ENCODE assay signal across 16 cellular contexts in genomic region chr2:104077573-104077972, GRCh38.
DNase-seq lines count a peak whose midpoint lies in the region; ATAC-seq and TF ChIP-seq lines count a peak whose summit lies in the region.
"Had no signal": no experiment of that assay in that cellular context is flagged by ENCODE, and none has a peak within 500 bp of the region (broad histone marks: within the 10 kb centered on the region; RNA-seq: fewer than 3 reads in every experiment).

No MANE protein-coding gene starts in this region.

- H3K9ac ChIP-seq in BLaER1 treated with 17β-estradiol and CSF1 and Interleukin-3, amounts not matched to agents 10 nM and 100 nM: no peak overlapping the region
- H3K9ac ChIP-seq in SU-DHL-6 (ENCODE audit: low read length) (no peak overlapping the region), neuronal stem cell (ENCODE audit: low read depth, low read length, poor library complexity) (no peak overlapping the region)

- no peaks in the 10 kb centered on the region for H3K36me3 Mint-ChIP-seq in activated T-cell treated with anti-CD3 and anti-CD28 coated beads, Interleukin-2, amount 50 U/mL, for 72 hours (ENCODE audit: insufficient read depth in 2 of 2)
- H3K36me3 Mint-ChIP-seq in activated T-helper 2 cell treated with anti-CD3 and anti-CD28 coated beads, Interferon-gamma antibody, Interleukin-2, Interleukin-4, amounts not matched to agents 10 μg/mL and 5 μg/mL and 100 μg/mL, durations not matched to agents 14 hours and 24 hours and 36 hours (ENCODE audit: low read depth): no peaks in the 10 kb centered on the region
- H3K36me3 Mint-ChIP-seq: IgD-negative memory B cell had no signal

- peak overlapping the region; percentile 70 for H4K8ac ChIP-seq in neuronal stem cell (ENCODE audit: low read depth, low read length)

- H3K4me1 ChIP-seq in BLaER1 treated with 17β-estradiol and CSF1 and Interleukin-3, amounts not matched to agents 10 nM and 100 nM: peaks cover 0 to 28% (median 20%) of the 10 kb centered on the region in 10 experiments; a peak in 15 of 20 replicates
- no peaks in the 10 kb centered on the region for H3K4me1 ChIP-seq in neuronal stem cell (ENCODE audit: control insufficient read depth in 2 of 2, insufficient read depth in 1 of 2, low read depth in 1 of 2, low read length in 2 of 2)
- H3K4me1 ChIP-seq: Caco-2 had no signal

- no peaks in the 10 kb centered on the region for H3K79me2 ChIP-seq in SU-DHL-6 (ENCODE audit: insufficient read depth, low read length)

- peak overlapping the region; percentile 8 for H2AK5ac ChIP-seq in neuronal stem cell (ENCODE audit: low read depth, low read length)

- peak overlapping the region in 4 of 10 experiments; percentile 10 to 21 (median 12); a peak in 2 of 20 replicates for H3K4me3 ChIP-seq in BLaER1 treated with 17β-estradiol and CSF1 and Interleukin-3, amounts not matched to agents 10 nM and 100 nM
- H3K4me3 ChIP-seq in SU-DHL-6 (ENCODE audit: insufficient read depth, low read length, poor library complexity, severe bottlenecking) (no peak overlapping the region), neuronal stem cell (ENCODE audit: low read length in 2 of 2) (peak overlapping the region in 1 of 2 donors; percentile 38)
- H3K4me3 ChIP-seq: GM23338 had no signal

- no peak overlapping the region for H2BK12ac ChIP-seq in neuronal stem cell (ENCODE audit: low read length)

- H3K27ac Mint-ChIP-seq in activated T-cell treated with anti-CD3 and anti-CD28 coated beads, Interleukin-2, amount 50 U/mL, for 72 hours: no peak overlapping the region
- H3K27ac Mint-ChIP-seq in activated T-helper 2 cell treated with anti-CD3 and anti-CD28 coated beads, Interferon-gamma antibody, Interleukin-2, Interleukin-4, amounts not matched to agents 10 μg/mL and 5 μg/mL and 100 μg/mL, durations not matched to agents 14 hours and 24 hours and 36 hours: no peak overlapping the region
- H3K27ac Mint-ChIP-seq: B cell; CD4-positive, alpha-beta T cell; GM23338; IgD-negative memory B cell had no signal

- no peaks in the 10 kb centered on the region for H3K27me3 Mint-ChIP-seq in activated T-cell treated with anti-CD3 and anti-CD28 coated beads, Interleukin-2, amount 50 U/mL, for 72 hours (ENCODE audit: low read depth)
- H3K27me3 Mint-ChIP-seq in activated T-helper 2 cell treated with anti-CD3 and anti-CD28 coated beads, Interferon-gamma antibody, Interleukin-2, Interleukin-4, amounts not matched to agents 10 μg/mL and 5 μg/mL and 100 μg/mL, durations not matched to agents 14 hours and 24 hours and 36 hours (ENCODE audit: low read depth): no peaks in the 10 kb centered on the region
- H3K27me3 Mint-ChIP-seq: B cell; CD4-positive, alpha-beta T cell; IgD-negative memory B cell had no signal

- POLR2A ChIA-PET in HEK293T (lab: Yijun Ruan, JAX): no interaction called here

- no peaks in the 10 kb centered on the region for H3K79me1 ChIP-seq in neuronal stem cell (ENCODE audit: low read depth, low read length)

- peak overlapping the region; percentile 87 for H3K18ac ChIP-seq in neuronal stem cell (ENCODE audit: low read length)

- H3K9me2 ChIP-seq in SU-DHL-6 (replicated peaks; ENCODE audit: insufficient read depth, low read length): no peaks in the 10 kb centered on the region

- CTCF ChIA-PET in HEK293T (lab: Yijun Ruan, JAX): no interaction called here

- H3K14ac ChIP-seq in neuronal stem cell (ENCODE audit: low read length): peak overlapping the region; percentile 12

- WGBS in neuronal stem cell (ENCODE audit: extremely low coverage in 2 of 2, insufficient read length in 2 of 2, insufficient replicate concordance in 1 of 2), 2 donors: no CpG with 5 or more reads among the region's 4 CpGs

- no peak overlapping the region for H3K4me3 Mint-ChIP-seq in activated T-cell treated with anti-CD3 and anti-CD28 coated beads, Interleukin-2, amount 50 U/mL, for 72 hours
- no peak overlapping the region for H3K4me3 Mint-ChIP-seq in activated T-helper 2 cell treated with anti-CD3 and anti-CD28 coated beads, Interferon-gamma antibody, Interleukin-2, Interleukin-4, amounts not matched to agents 10 μg/mL and 5 μg/mL and 100 μg/mL, durations not matched to agents 14 hours and 24 hours and 36 hours (ENCODE audit: low read depth)
- H3K4me3 Mint-ChIP-seq: B cell; CD4-positive, alpha-beta T cell; GM23338; IgD-negative memory B cell had no signal

- intact Hi-C loops in activated T-helper 2 cell treated with anti-CD3 and anti-CD28 coated beads, Interferon-gamma antibody, Interleukin-2, Interleukin-4, amounts not matched to agents 10 μg/mL and 5 μg/mL and 100 μg/mL, durations not matched to agents 14 hours and 24 hours and 36 hours (cut with micrococcal nuclease): no loop called here

- peaks cover 38% of the 10 kb centered on the region for H3F3A ChIP-seq in SU-DHL-6 (ENCODE audit: insufficient read depth)

- ATAC-seq in activated T-cell treated with anti-CD3 and anti-CD28 coated beads, Interleukin-2, amount 50 U/mL, for 72 hours (replicated peaks in 1 of 2): no peak
- ATAC-seq: GM23338, HCT116 had no signal

- H3K4me1 Mint-ChIP-seq in activated T-cell treated with anti-CD3 and anti-CD28 coated beads, Interleukin-2, amount 50 U/mL, for 72 hours (ENCODE audit: low read depth): no peaks in the 10 kb centered on the region
- no peaks in the 10 kb centered on the region for H3K4me1 Mint-ChIP-seq in activated T-helper 2 cell treated with anti-CD3 and anti-CD28 coated beads, Interferon-gamma antibody, Interleukin-2, Interleukin-4, amounts not matched to agents 10 μg/mL and 5 μg/mL and 100 μg/mL, durations not matched to agents 14 hours and 24 hours and 36 hours (ENCODE audit: low read depth)
- H3K4me1 Mint-ChIP-seq: B cell, IgD-negative memory B cell had no signal

- H3K9me3 Mint-ChIP-seq in activated T-cell treated with anti-CD3 and anti-CD28 coated beads, Interleukin-2, amount 50 U/mL, for 72 hours: peaks cover 5 to 6% of the 10 kb centered on the region in 2 donors
- H3K9me3 Mint-ChIP-seq in activated T-helper 2 cell treated with anti-CD3 and anti-CD28 coated beads, Interferon-gamma antibody, Interleukin-2, Interleukin-4, amounts not matched to agents 10 μg/mL and 5 μg/mL and 100 μg/mL, durations not matched to agents 14 hours and 24 hours and 36 hours: peaks cover 17% of the 10 kb centered on the region
- H3K9me3 Mint-ChIP-seq: CD4-positive, alpha-beta T cell; IgD-negative memory B cell had no signal

- H3K4ac ChIP-seq in neuronal stem cell (ENCODE audit: low read length): peak overlapping the region; percentile 90

- H3K9me3 ChIP-seq in BLaER1 treated with 17β-estradiol and CSF1 and Interleukin-3, amounts not matched to agents 10 nM and 100 nM (replicated peaks in 1 of 11): peaks cover 16 to 28% (median 25%) of the 10 kb centered on the region in 11 experiments
- H3K9me3 ChIP-seq in SU-DHL-6 (ENCODE audit: insufficient read depth, low read length) (peaks cover 13% of the 10 kb centered on the region; the same call in 1 of the 2 replicates), neuronal stem cell (replicated peaks in 1 of 2; ENCODE audit: control insufficient read depth in 2 of 2, insufficient read depth in 1 of 2, low read depth in 1 of 2, low read length in 2 of 2) (peaks cover 0 to 3% of the 10 kb centered on the region in 2 donors)
- H3K9me3 ChIP-seq: Caco-2 had no signal

- H2BK5ac ChIP-seq in neuronal stem cell (ENCODE audit: low read length): no peak overlapping the region

- no peaks in the 10 kb centered on the region for H3K36me3 ChIP-seq in BLaER1 treated with 17β-estradiol and CSF1 and Interleukin-3, amounts not matched to agents 10 nM and 100 nM
- H3K36me3 ChIP-seq in SU-DHL-6 (ENCODE audit: low read length) (no peaks in the 10 kb centered on the region; the same call in 1 of the 2 replicates), neuronal stem cell (replicated peaks in 1 of 2; ENCODE audit: control insufficient read depth in 2 of 2, insufficient read depth in 2 of 2, low read length in 2 of 2) (no peaks in the 10 kb centered on the region)

- H3K4me2 ChIP-seq in BLaER1 treated with 17β-estradiol and CSF1 and Interleukin-3, amounts not matched to agents 10 nM and 100 nM: peak overlapping the region in 7 of 11 experiments; percentile 26 to 62 (median 51); a peak in 12 of 22 replicates
- H3K4me2 ChIP-seq in SU-DHL-6 (ENCODE audit: low read depth, low read length, poor library complexity, severe bottlenecking) (no peak overlapping the region), neuronal stem cell (ENCODE audit: insufficient read depth, low read length, poor library complexity, severe bottlenecking) (no peak overlapping the region)
- H3K4me2 ChIP-seq: GM23338 had no signal

- H2BK15ac ChIP-seq in neuronal stem cell (ENCODE audit: low read length): peak overlapping the region; percentile 87

- H2AFZ ChIP-seq in SU-DHL-6 (ENCODE audit: low read depth, low read length, severe bottlenecking) (no peak overlapping the region), neuronal stem cell (ENCODE audit: low read length) (no peak overlapping the region)
- H2AFZ ChIP-seq: GM23338 had no signal

- no peaks in the 10 kb centered on the region for H4K20me1 ChIP-seq in BLaER1 treated with 17β-estradiol and CSF1 and Interleukin-3, amounts not matched to agents 10 nM and 100 nM
- H4K20me1 ChIP-seq in SU-DHL-6 (ENCODE audit: low read depth, low read length): no peaks in the 10 kb centered on the region

- H4K91ac ChIP-seq in neuronal stem cell (ENCODE audit: low read depth, low read length, poor library complexity): peak overlapping the region; percentile 58

- no peak overlapping the region for H2BK120ac ChIP-seq in neuronal stem cell (ENCODE audit: low read depth, low read length)

- H3K27me3 ChIP-seq in BLaER1 treated with 17β-estradiol and CSF1 and Interleukin-3, amounts not matched to agents 10 nM and 100 nM: no peaks in the 10 kb centered on the region
- H3K27me3 ChIP-seq in SU-DHL-6 (ENCODE audit: low read length) (no peaks in the 10 kb centered on the region), neuronal stem cell (ENCODE audit: control insufficient read depth in 3 of 3, insufficient read depth in 3 of 3, low read depth in 1 of 3, low read length in 3 of 3) (no peaks in the 10 kb centered on the region)

- peak overlapping the region; percentile 60 for H3K23ac ChIP-seq in neuronal stem cell (ENCODE audit: low read depth, low read length, poor library complexity)

- peak overlapping the region in 4 of 11 experiments; percentile 6 to 70 (median 58); a peak in 7 of 22 replicates for H3K27ac ChIP-seq in BLaER1 treated with 17β-estradiol and CSF1 and Interleukin-3, amounts not matched to agents 10 nM and 100 nM
- H3K27ac ChIP-seq in SU-DHL-6 (ENCODE audit: low read depth, low read length) (peak overlapping the region; percentile 85), neuronal stem cell (replicated peaks; ENCODE audit: low read length) (no peak overlapping the region)
- H3K27ac ChIP-seq: C4-2B had no signal

- TF ChIP-seq CTCF in SU-DHL-6 (IDR thresholded peaks at IDR 0.05; ENCODE audit: insufficient read depth, low read length, poor library complexity, severe bottlenecking): no peak

- DNase-seq in neuronal stem cell (ENCODE audit: low spot score) (no peak), HEK293T (ENCODE audit: extremely low spot score) (no peak)
- DNase-seq in activated T-cell treated with anti-CD3 and anti-CD28 coated beads, Interleukin-2, amount 50 U/mL, for 72 hours: no peak
- DNase-seq in activated T-helper 2 cell treated with anti-CD3 and anti-CD28 coated beads, Interferon-gamma antibody, Interleukin-2, Interleukin-4, amounts not matched to agents 10 μg/mL and 5 μg/mL and 100 μg/mL, durations not matched to agents 14 hours and 24 hours and 36 hours (ENCODE audit: low spot score): no peak
- DNase-seq: Caco-2; CD4-positive, alpha-beta T cell; DMS79; GF-D8; H7 had no signal

Comparison
In these comparisons a context has a peak if more than half of its experiments do, and no peak if none do; other contexts are left out.
1. H3K4me2 ChIP-seq: peak in BLaER1 treated with 17β-estradiol and CSF1 and Interleukin-3, amounts not matched to agents 10 nM and 100 nM (7 of 11); none in SU-DHL-6 (single experiment) and neuronal stem cell (single experiment).